Comparison of ENCODE assay signal across 10 cellular contexts in genomic region chr11:111935331-111936044, GRCh38. TPM values are rescaled to one million over a fixed set of nuclear protein-coding genes. Genes with fewer than 3 reads are reported as not detected.
DNase-seq lines count a peak whose midpoint lies in the region; ATAC-seq, FAIRE-seq and TF ChIP-seq lines count a peak whose summit lies in the region.
"Had no signal": no experiment of that assay in that cellular context is flagged by ENCODE, and none has a peak within 500 bp of the region (broad histone marks: within the 10 kb centered on the region; RNA-seq: fewer than 3 reads in every experiment).

No MANE protein-coding gene starts in this region.

- no peaks in the 10 kb centered on the region for H3K9me2 ChIP-seq in neural cell (ENCODE audit: insufficient read depth, low read length)

- POLR2A ChIA-PET in A549 (lab: Yijun Ruan, JAX): interaction anchor here (2.9 kb wide), 1 partner anchor 9 kb away, joined by 17 read pairs; no protein-coding TSS in a partner anchor

- ATAC-seq in A549 (no peak), HG03439 (IDR thresholded peaks at IDR 0.05; ENCODE audit: unreplicated experiment) (no peak), HG02588 (IDR thresholded peaks at IDR 0.05; ENCODE audit: unreplicated experiment) (no peak)
- ATAC-seq: T-helper 17 cell had no signal

- CTCF ChIA-PET in A549 (lab: Yijun Ruan, JAX): interaction anchor here (0.7 to 12.2 kb wide), 5 partner anchors 9 to 224 kb away, joined by 4 to 172 read pairs (median 8); no protein-coding TSS in a partner anchor

- no peak for TF ChIP-seq POLR2A in A549 (IDR thresholded peaks at IDR 0.05; ENCODE audit: low read length)

- H3K4me2 ChIP-seq in A549: peak overlapping the region; percentile 97
- H3K4me2 ChIP-seq in neural cell (ENCODE audit: low read length): peak overlapping the region; percentile 64

- H3K9me3 ChIP-seq in A549 (no peaks in the 10 kb centered on the region), neural cell (ENCODE audit: low read length) (no peaks in the 10 kb centered on the region)

- TF ChIP-seq RAD21 in A549 (conservative IDR thresholded peaks at IDR 0.05 in 1 of 2, IDR thresholded peaks at IDR 0.05 in 1 of 2): no peak
- no peak for TF ChIP-seq RAD21 in neural cell (conservative IDR thresholded peaks at IDR 0.05)

- peaks cover 63% of the 10 kb centered on the region for H3K4me1 ChIP-seq in A549

- H3K36me3 ChIP-seq in neural cell (ENCODE audit: insufficient read depth, low read length): no peaks in the 10 kb centered on the region

- H2AFZ ChIP-seq in neural cell (ENCODE audit: low read depth, low read length): no peak overlapping the region

- H3F3A ChIP-seq in neural cell (ENCODE audit: insufficient read depth, low read length, poor library complexity, severe bottlenecking): no peaks in the 10 kb centered on the region

- H4K20me1 ChIP-seq in neural cell (ENCODE audit: insufficient read depth): no peaks in the 10 kb centered on the region

- 62% methylated on average over 4 of the region's 4 CpGs for WGBS in A549 (ENCODE audit: missing lambda C conversion rate)

- DNase-seq in A549 (ENCODE audit: low read depth in 1 of 2, low spot score in 1 of 2): no peak
- peak; percentile 8 for DNase-seq in LoVo (ENCODE audit: low spot score)
- no peak for DNase-seq in dorsolateral prefrontal cortex
- no peak for DNase-seq in A172 (ENCODE audit: low spot score)
- DNase-seq in GDM1 (lab: John Stamatoyannopoulos, UW): no peak
- DNase-seq: KBM-7, T-helper 17 cell had no signal

- H3K9ac ChIP-seq in neural cell (ENCODE audit: low read length): no peak overlapping the region

- no peak for TF ChIP-seq CTCF in A549 (IDR thresholded peaks at IDR 0.05)
- TF ChIP-seq CTCF in dorsolateral prefrontal cortex (IDR thresholded peaks at IDR 0.05 in 54 of 56, conservative IDR thresholded peaks at IDR 0.05 in 2 of 56; ENCODE audit: low read depth in 1 of 56, partially characterized antibody in 56 of 56): no peak
- TF ChIP-seq CTCF in neural cell (IDR thresholded peaks at IDR 0.05; ENCODE audit: poor library complexity, severe bottlenecking): no peak

- H3K79me2 ChIP-seq in neural cell (replicated peaks; ENCODE audit: insufficient read depth, low read length): peaks cover 31% of the 10 kb centered on the region

- intact Hi-C loops in dorsolateral prefrontal cortex (cut with DNase I): loop anchor here (2.0 to 10.0 kb wide), 3 partner anchors 41 to 349 kb away; partner anchors contain the start of genes CFAP68 (in 1 of the 2) and FDXACB1 (in 1 of the 2)

- H3K4me3 ChIP-seq in A549 (no peak overlapping the region), dorsolateral prefrontal cortex (peak overlapping the region in 41 of 59 donors; percentile 56 to 86 (median 73)), neural cell (ENCODE audit: low read length) (peak overlapping the region; percentile 70)

- no peaks in the 10 kb centered on the region for H3K27me3 ChIP-seq in dorsolateral prefrontal cortex
- no peaks in the 10 kb centered on the region for H3K27me3 ChIP-seq in neural cell (ENCODE audit: insufficient read depth, low read depth, low read length)

- TF ChIP-seq EP300 in A549 (IDR thresholded peaks at IDR 0.05) (no peak), neural cell (conservative IDR thresholded peaks at IDR 0.05; ENCODE audit: poor library complexity, severe bottlenecking) (no peak)

- no peak for FAIRE-seq in A549 (lab: Jason Lieb, UNC)

- H3K27ac ChIP-seq in A549 (peak overlapping the region; percentile 89 to 95), dorsolateral prefrontal cortex (peak overlapping the region; percentile 62 to 96 (median 92)), neural cell (ENCODE audit: low read length) (no peak overlapping the region)

TF ChIP-seq in A549, 52 proteins besides CTCF, POLR2A, EP300 and RAD21 (continues in another document):
- TF ChIP-seq ATOH8 (CRISPR knock-in tag; IDR thresholded peaks at IDR 0.05; ENCODE audit: low read depth): no peak

TF ChIP-seq in neural cell, 6 proteins besides CTCF, POLR2A, EP300 and RAD21 (continues in another document):
- TF ChIP-seq MXI1 (conservative IDR thresholded peaks at IDR 0.05; ENCODE audit: poor library complexity, severe bottlenecking): no peak
- no peak for TF ChIP-seq TAF1 (IDR thresholded peaks at IDR 0.05; ENCODE audit: low read depth)
- no peak for TF ChIP-seq EZH2 (IDR thresholded peaks at IDR 0.05; ENCODE audit: borderline replicate concordance, insufficient read depth, low read length, poor library complexity, severe bottlenecking)
- TF ChIP-seq POLR2AphosphoS5 (IDR thresholded peaks at IDR 0.05): no peak
- TF ChIP-seq SMC3 (conservative IDR thresholded peaks at IDR 0.05; ENCODE audit: poor library complexity): no peak

RNA-seq across cellular contexts. Expression of gene DIXDC1, which starts 1.7 kb away (rescaled TPM):
- 6.9 and 7.9 TPM in 2 replicates for polyA plus RNA-seq in A549 (2011; rRNA removed)
- polyA plus RNA-seq in A549 (2012; cell fraction: cytosol; rRNA removed): 2.4 and 2.7 TPM in 2 replicates
- 1.8 and 2.1 TPM in 2 replicates for polyA plus RNA-seq in A549 (2012; cell fraction: nucleus; rRNA removed)
- polyA plus RNA-seq in A549 (2017; fragmentation: RNase III; extraction: RNeasy Plus Mini Kit Qiagen cat#74134 plus additional on column Dnase treatment): 5.5 to 7.4 TPM (median 7.1 TPM) in 3 replicates
- polyA minus RNA-seq in A549 (2011; rRNA and poly(A)+ RNA removed): 13.3 and 19.2 TPM in 2 replicates
- 10 to 100 TPM; 32.0 to 84.9 (median 55.1) TPM for total RNA-seq in dorsolateral prefrontal cortex
- polyA plus RNA-seq in neural cell: 54.6 and 59.9 TPM in 2 replicates
- 81.8 and 89.1 TPM in 2 replicates for polyA minus RNA-seq in neural cell
- total RNA-seq in A172 (2014; rRNA removed; shearing (Covaris generic)): 6.2 and 6.9 TPM in 2 replicates

RNA-seq across cellular contexts. Expression of gene C11orf52, which starts 16.8 kb away (rescaled TPM):
- polyA plus RNA-seq in A549 (2011; rRNA removed) (0.13 and 0.19 TPM in 2 replicates), A549 (2017; fragmentation: RNase III; extraction: RNeasy Plus Mini Kit Qiagen cat#74134 plus additional on column Dnase treatment) (0.08 TPM in 1 of 3 replicates, not detected in the others), neural cell (not detected in 2 replicates)
- polyA plus RNA-seq in A549 (2012; cell fraction: cytosol; rRNA removed): 0.05 and 0.22 TPM in 2 replicates
- not detected in 2 replicates for polyA plus RNA-seq in A549 (2012; cell fraction: nucleus; rRNA removed)
- polyA minus RNA-seq in A549 (2011; rRNA and poly(A)+ RNA removed): 0.34 TPM in 1 of 2 replicates, not detected in the other
- 1 to 10 TPM in 61 of 120 experiments, under 1 TPM in 30, not detected in 29; 0.40 to 4.0 (median 1.3) TPM for total RNA-seq in dorsolateral prefrontal cortex
- not detected in 2 replicates for polyA minus RNA-seq in neural cell
- total RNA-seq in A172 (2014; rRNA removed; shearing (Covaris generic)): not detected in 2 replicates
- total RNA-seq: T-helper 17 cell had no signal

RNA-seq across cellular contexts. Expression of gene HSPB2, which starts 23.0 kb away (rescaled TPM):
- polyA plus RNA-seq in A549 (2011; rRNA removed) (0.07 TPM in 1 of 2 replicates, not detected in the other), A549 (2017; fragmentation: RNase III; extraction: RNeasy Plus Mini Kit Qiagen cat#74134 plus additional on column Dnase treatment) (not detected in 3 replicates), neural cell (not detected in 2 replicates)
- 0.03 and 0.04 TPM in 2 replicates for polyA plus RNA-seq in A549 (2012; cell fraction: cytosol; rRNA removed)
- polyA plus RNA-seq in A549 (2012; cell fraction: nucleus; rRNA removed): 0.30 and 0.40 TPM in 2 replicates
- polyA minus RNA-seq in A549 (2011; rRNA and poly(A)+ RNA removed): not detected in 2 replicates
- total RNA-seq in dorsolateral prefrontal cortex: 10 to 100 TPM in 1 of 120 experiments, 1 to 10 TPM in 113, under 1 TPM in 6; 0.56 to 10.0 (median 2.8) TPM
- not detected in 2 replicates for polyA minus RNA-seq in neural cell
- total RNA-seq in A172 (2014; rRNA removed; shearing (Covaris generic)): not detected in 2 replicates
- total RNA-seq: T-helper 17 cell had no signal

RNA-seq across cellular contexts. Expression of gene CRYAB, which starts 23.9 kb away (rescaled TPM):
- polyA plus RNA-seq in A549 (2011; rRNA removed) (1.1 and 3.1 TPM in 2 replicates), A549 (2017; fragmentation: RNase III; extraction: RNeasy Plus Mini Kit Qiagen cat#74134 plus additional on column Dnase treatment) (4.1 to 25.3 TPM (median 4.8 TPM) in 3 replicates), neural cell (not detected in 2 replicates)
- polyA plus RNA-seq in A549 (2012; cell fraction: cytosol; rRNA removed): 1.5 and 2.8 TPM in 2 replicates
- polyA plus RNA-seq in A549 (2012; cell fraction: nucleus; rRNA removed): 1.1 and 3.1 TPM in 2 replicates
- 0.58 and 1.3 TPM in 2 replicates for polyA minus RNA-seq in A549 (2011; rRNA and poly(A)+ RNA removed)
- total RNA-seq in dorsolateral prefrontal cortex: 1,000 to 10,000 TPM in 61 of 120 experiments, 100 to 1,000 TPM in 59; 265 to 3,917 (median 1,020) TPM
- polyA minus RNA-seq in neural cell: not detected in 2 replicates
- total RNA-seq in A172 (2014; rRNA removed; shearing (Covaris generic)): 0.34 TPM in 1 of 2 replicates, not detected in the other
- total RNA-seq: T-helper 17 cell had no signal

RNA-seq across cellular contexts. Expression of gene CFAP68, which starts 56.1 kb away (rescaled TPM):
- polyA plus RNA-seq in A549 (2011; rRNA removed) (59.7 and 84.6 TPM in 2 replicates), A549 (2017; fragmentation: RNase III; extraction: RNeasy Plus Mini Kit Qiagen cat#74134 plus additional on column Dnase treatment) (36.3 to 40.3 TPM (median 36.5 TPM) in 3 replicates), neural cell (22.0 and 28.1 TPM in 2 replicates)
- polyA plus RNA-seq in A549 (2012; cell fraction: cytosol; rRNA removed): 33.7 and 39.5 TPM in 2 replicates
- polyA plus RNA-seq in A549 (2012; cell fraction: nucleus; rRNA removed): 8.3 and 12.9 TPM in 2 replicates
- 11.5 and 12.8 TPM in 2 replicates for polyA minus RNA-seq in A549 (2011; rRNA and poly(A)+ RNA removed)
- 10 to 100 TPM in 114 of 120 experiments, 1 to 10 TPM in 6; 7.3 to 30.0 (median 16.4) TPM for total RNA-seq in dorsolateral prefrontal cortex
- polyA minus RNA-seq in neural cell: 8.1 and 10.7 TPM in 2 replicates
- 15.0 and 16.6 TPM in 2 replicates for total RNA-seq in A172 (2014; rRNA removed; shearing (Covaris generic))
